In the genomic region with DNA sequence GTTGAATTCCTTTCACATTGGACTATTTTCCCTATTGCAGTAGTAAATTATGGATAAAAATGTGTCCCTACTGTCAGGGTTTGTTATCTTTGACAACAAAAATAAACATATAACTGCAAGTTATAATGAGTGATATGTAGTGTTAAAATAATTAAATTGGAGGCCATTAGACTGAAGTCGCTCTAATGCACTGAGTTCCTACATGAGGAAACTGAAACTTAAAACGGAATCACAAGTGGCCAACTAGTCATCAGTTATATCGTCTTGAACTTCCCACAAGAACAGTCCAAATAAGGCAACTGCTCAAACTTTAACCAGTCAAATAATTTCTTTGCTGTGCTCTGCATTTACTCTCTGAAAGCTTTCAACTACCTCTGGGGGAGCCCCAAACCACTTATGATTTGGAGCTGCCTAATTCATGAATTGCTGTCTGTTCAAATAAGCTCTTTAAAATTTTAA, we compare ENCODE assay signal across 13 cellular contexts. TPM values are rescaled to one million over a fixed set of nuclear protein-coding genes. Genes with fewer than 3 reads are reported as not detected.
DNase-seq lines count a peak whose midpoint lies in the region; ATAC-seq and TF ChIP-seq lines count a peak whose summit lies in the region.
"Had no signal": no experiment of that assay in that cellular context is flagged by ENCODE, and none has a peak within 500 bp of the region (broad histone marks: within the 10 kb centered on the region; RNA-seq: fewer than 3 reads in every experiment).

No MANE protein-coding gene starts in this region.

- 58 to 70% methylated on average over 3 of the region's 3 CpGs for WGBS in body of pancreas, 2 donors

- intact Hi-C loops in body of pancreas (cut with DNase I), result loop anchor here (10.0 kb wide), 1 partner anchor 49 kb away; no protein-coding TSS in a partner anchor
- intact Hi-C loops in sciatic nerve (cut with DNase I), result no loop called here

- peak overlapping the region; percentile 91 for H3K27ac Mint-ChIP-seq in activated T-cell treated with anti-CD3 and anti-CD28 coated beads, Interleukin-2, amount 50 U/mL, for 72 hours
- H3K27ac Mint-ChIP-seq in type B pancreatic cell, result no peak overlapping the region

- TF ChIP-seq CTCF in NB4 (IDR thresholded peaks at IDR 0.05; ENCODE audit: low read depth, low read length) (no peak), type B pancreatic cell (conservative IDR thresholded peaks at IDR 0.05) (no peak), body of pancreas (IDR thresholded peaks at IDR 0.05) (no peak)

- H3K4me3 Mint-ChIP-seq in activated T-cell treated with anti-CD3 and anti-CD28 coated beads, Interleukin-2, amount 50 U/mL, for 72 hours, result peak overlapping the region; percentile 61 to 90
- H3K4me3 Mint-ChIP-seq in type B pancreatic cell, result peak overlapping the region; percentile 29

- H3K9me3 ChIP-seq in body of pancreas, result no peaks in the 10 kb centered on the region

- H3K9me3 Mint-ChIP-seq in activated T-cell treated with anti-CD3 and anti-CD28 coated beads, Interleukin-2, amount 50 U/mL, for 72 hours, result no peaks in the 10 kb centered on the region
- no peaks in the 10 kb centered on the region for H3K9me3 Mint-ChIP-seq in type B pancreatic cell

- H3K27me3 ChIP-seq in body of pancreas, result no peaks in the 10 kb centered on the region

- H3K36me3 Mint-ChIP-seq in activated T-cell treated with anti-CD3 and anti-CD28 coated beads, Interleukin-2, amount 50 U/mL, for 72 hours (ENCODE audit: insufficient read depth in 2 of 2), result peaks cover 0 to 2% of the 10 kb centered on the region in 2 donors
- H3K36me3 Mint-ChIP-seq in type B pancreatic cell, result no peaks in the 10 kb centered on the region

- peak in 1 of 2 donors; percentile 19 for ATAC-seq in activated T-cell treated with anti-CD3 and anti-CD28 coated beads, Interleukin-2, amount 50 U/mL, for 72 hours (replicated peaks in 1 of 2)
- ATAC-seq in body of pancreas (no peak), sciatic nerve (no peak)

- TF ChIP-seq POLR2A in NB4 (IDR thresholded peaks at IDR 0.05; ENCODE audit: extremely low read depth, insufficient read length) (no peak), erythroblast (IDR thresholded peaks at IDR 0.05; ENCODE audit: low read length) (peak; percentile 27), body of pancreas (IDR thresholded peaks at IDR 0.05) (no peak)

- H3K4me1 ChIP-seq in body of pancreas, result peaks cover 18% of the 10 kb centered on the region

- H3K4me3 ChIP-seq in NB4 (ENCODE audit: low read depth, low read length) (no peak overlapping the region), body of pancreas (no peak overlapping the region)
- H3K4me3 ChIP-seq: BLaER1 treated with 17β-estradiol and CSF1 and Interleukin-3, amounts not matched to agents 10 nM and 100 nM had no signal

- H3K36me3 ChIP-seq in body of pancreas (replicated peaks in 1 of 2; ENCODE audit: insufficient read depth in 1 of 2, low read depth in 2 of 2), result no peaks in the 10 kb centered on the region

- H3K4me1 Mint-ChIP-seq in activated T-cell treated with anti-CD3 and anti-CD28 coated beads, Interleukin-2, amount 50 U/mL, for 72 hours (ENCODE audit: low read depth), result peaks cover 38% of the 10 kb centered on the region
- H3K4me1 Mint-ChIP-seq in type B pancreatic cell (ENCODE audit: unreplicated experiment), result peaks cover 17% of the 10 kb centered on the region

- peak overlapping the region in 1 of 4 donors; percentile 33 for H3K27ac ChIP-seq in body of pancreas

- no peaks in the 10 kb centered on the region for H3K27me3 Mint-ChIP-seq in activated T-cell treated with anti-CD3 and anti-CD28 coated beads, Interleukin-2, amount 50 U/mL, for 72 hours (ENCODE audit: low read depth)
- H3K27me3 Mint-ChIP-seq in type B pancreatic cell, result no peaks in the 10 kb centered on the region

- DNase-seq in activated T-cell treated with anti-CD3 and anti-CD28 coated beads, Interleukin-2, amount 50 U/mL, for 72 hours, result no peak
- no peak for DNase-seq in activated T-cell treated with anti-CD3 and anti-CD28 coated beads for 4 hours
- DNase-seq in NB4 (ENCODE audit: low read depth), result peak; percentile 73
- DNase-seq in erythroblast (lab: John Stamatoyannopoulos, UW), result peak; percentile 45 to 65
- no peak for DNase-seq in type B pancreatic cell (ENCODE audit: extremely low spot score, unreplicated experiment)
- DNase-seq in body of pancreas, result no peak
- no peak for DNase-seq in sciatic nerve (ENCODE audit: low spot score)
- no peak for DNase-seq in AG08396 (ENCODE audit: low spot score)
- DNase-seq: glutamatergic neuron, NCI-H2081 had no signal

RNA-seq across cellular contexts. Expression of a gene that starts 2.1 kb away (rescaled TPM):
- 10 to 100 TPM; 10.0 to 11.6 TPM for total RNA-seq in activated T-cell treated with anti-CD3 and anti-CD28 coated beads, Interleukin-2, amount 50 U/mL, for 72 hours
- total RNA-seq in type B pancreatic cell (ENCODE audit: low replicate concordance) (15.5 and 19.3 TPM in 2 replicates), body of pancreas (1 to 10 TPM; 7.3 to 9.1 TPM), sciatic nerve (22.6 TPM)

RNA-seq across cellular contexts. Expression of a gene that starts 7.0 kb away (rescaled TPM):
- total RNA-seq in activated T-cell treated with anti-CD3 and anti-CD28 coated beads, Interleukin-2, amount 50 U/mL, for 72 hours, result 10 to 100 TPM; 32.3 to 39.1 TPM
- total RNA-seq in type B pancreatic cell (ENCODE audit: low replicate concordance) (29.3 and 32.5 TPM in 2 replicates), body of pancreas (10 to 100 TPM; 11.2 to 17.9 TPM), sciatic nerve (21.8 TPM)

RNA-seq across cellular contexts. Expression of a gene that starts 51.4 kb away (rescaled TPM):
- total RNA-seq in activated T-cell treated with anti-CD3 and anti-CD28 coated beads, Interleukin-2, amount 50 U/mL, for 72 hours, result not detected
- total RNA-seq in type B pancreatic cell (ENCODE audit: low replicate concordance), result 0.29 and 0.74 TPM in 2 replicates
- total RNA-seq in body of pancreas, result under 1 TPM in 1 of 2 donors, not detected in 1; 0.78 TPM
- total RNA-seq in sciatic nerve, result not detected
- total RNA-seq: astrocyte; T-helper 1 cell treated with Interleukin-12 subunit alpha and Interleukin-12 subunit beta and Interleukin-4 antibody, amounts not matched to agents 30 ng/mL and 1 ng/mL, for 36 hours had no signal

Comparison
In these comparisons a context has a peak if more than half of its experiments do, and no peak if none do; other contexts are left out.
1. DNase-seq: peak in NB4 (single experiment) and erythroblast (2 of 2); none in activated T-cell treated with anti-CD3 and anti-CD28 coated beads, Interleukin-2, amount 50 U/mL, for 72 hours (0 of 2), activated T-cell treated with anti-CD3 and anti-CD28 coated beads for 4 hours (single experiment), type B pancreatic cell (single experiment), body of pancreas (0 of 4), sciatic nerve (single experiment) and AG08396 (single experiment).